In the genomic region with DNA sequence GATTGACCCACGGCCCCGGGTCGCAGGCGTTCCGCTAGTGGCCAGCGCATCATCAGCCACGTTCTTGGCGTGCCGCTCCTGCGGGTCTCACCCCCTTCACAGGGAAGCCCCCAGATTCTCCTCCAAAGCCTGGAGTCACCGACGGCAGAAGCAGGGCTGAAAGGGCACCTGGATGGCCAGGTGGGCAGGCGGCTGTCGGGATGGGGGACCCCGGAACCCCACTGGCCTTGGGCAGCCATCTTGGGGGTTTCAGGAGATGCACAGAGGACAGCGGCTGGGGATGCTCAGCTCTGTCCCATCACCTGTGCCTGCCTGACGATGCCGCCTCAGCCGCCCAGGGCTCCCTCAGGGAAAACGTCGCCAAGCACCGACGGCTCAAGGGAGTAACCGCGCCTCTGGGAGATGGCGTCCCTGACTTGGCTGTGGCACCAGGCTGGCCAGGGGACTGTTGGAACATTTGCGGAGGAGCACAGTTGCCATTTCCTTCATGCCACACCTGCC, we compare ENCODE assay signal across 25 cellular contexts.
"Had no signal": no experiment of that assay in that cellular context is flagged by ENCODE, and none has a peak within 500 bp of the region (broad histone marks: within the 10 kb centered on the region; RNA-seq: fewer than 3 reads in every experiment).

No MANE protein-coding gene starts in this region.

- H3K4me3 ChIP-seq: esophagus squamous epithelium, gastrocnemius medialis, lung, prostate gland, sigmoid colon, SJSA1, smooth muscle cell, thoracic aorta, upper lobe of left lung had no signal

- H3K36me3 Mint-ChIP-seq: activated CD4-positive, alpha-beta memory T cell treated with anti-CD3 and anti-CD28 coated beads for 36 hours; activated naive CD4-positive, alpha-beta T cell treated with anti-CD3 and anti-CD28 coated beads, Interleukin-2, amount 50 U/mL, for 72 hours; natural killer cell had no signal

- H3K4me3 Mint-ChIP-seq: activated CD4-positive, alpha-beta memory T cell treated with anti-CD3 and anti-CD28 coated beads for 36 hours; activated T-helper 1 cell treated with anti-CD3 and anti-CD28 coated beads, Interleukin-12 subunit alpha, Interleukin-12 subunit beta, Interleukin-2, Interleukin-4 antibody, amounts not matched to agents 30 ng/mL and 10 ng/mL and 1 ng/mL, durations not matched to agents 14 hours and 24 hours and 36 hours; endodermal cell; natural killer cell had no signal

- H3K27ac Mint-ChIP-seq: activated CD4-positive, alpha-beta memory T cell treated with anti-CD3 and anti-CD28 coated beads for 36 hours; activated naive CD4-positive, alpha-beta T cell treated with anti-CD3 and anti-CD28 coated beads, Interleukin-2, amount 50 U/mL, for 72 hours; activated T-helper 1 cell treated with anti-CD3 and anti-CD28 coated beads, Interleukin-12 subunit alpha, Interleukin-12 subunit beta, Interleukin-2, Interleukin-4 antibody, amounts not matched to agents 30 ng/mL and 10 ng/mL and 1 ng/mL, durations not matched to agents 14 hours and 24 hours and 36 hours; endodermal cell; natural killer cell had no signal

- FAIRE-seq: bronchial epithelial cell, TTC549 had no signal

- ATAC-seq: activated naive CD4-positive, alpha-beta T cell treated with anti-CD3 and anti-CD28 coated beads, Interleukin-2, amount 50 U/mL, for 72 hours; gastrocnemius medialis; natural killer cell had no signal

- H3K9me3 ChIP-seq: esophagus squamous epithelium, gastrocnemius medialis, prostate gland, sigmoid colon, SJSA1, thoracic aorta, upper lobe of left lung had no signal

- H3K27ac ChIP-seq: esophagus squamous epithelium, gastrocnemius medialis, prostate gland, sigmoid colon, SJSA1, thoracic aorta, upper lobe of left lung, WERI-Rb-1 had no signal

- H3K36me3 ChIP-seq: esophagus squamous epithelium, gastrocnemius medialis, prostate gland, sigmoid colon, SJSA1, thoracic aorta, upper lobe of left lung, WERI-Rb-1 had no signal

- DNase-seq: activated CD4-positive, alpha-beta memory T cell treated with anti-CD3 and anti-CD28 coated beads for 36 hours; activated CD4-positive, alpha-beta T cell treated with anti-CD3 and anti-CD28 coated beads for 4 hours; activated gamma-delta T cell; activated T-cell treated with anti-CD3 and anti-CD28 coated beads for 4 hours; cerebellar nuclear complex; cortex of kidney; endodermal cell; esophagus squamous epithelium; gastrocnemius medialis; hypothalamus; natural killer cell; stimulated activated CD4-positive, alpha-beta T cell treated with anti-CD3 and anti-CD28 coated beads, Interleukin-2, amount 100 ng/mL, for 48 hours; stimulated activated naive CD4-positive, alpha-beta T cell; WERI-Rb-1 had no signal

- H3K9me3 Mint-ChIP-seq: activated CD4-positive, alpha-beta memory T cell treated with anti-CD3 and anti-CD28 coated beads for 36 hours; activated naive CD4-positive, alpha-beta T cell treated with anti-CD3 and anti-CD28 coated beads, Interleukin-2, amount 50 U/mL, for 72 hours; activated T-helper 1 cell treated with anti-CD3 and anti-CD28 coated beads, Interleukin-12 subunit alpha, Interleukin-12 subunit beta, Interleukin-2, Interleukin-4 antibody, amounts not matched to agents 30 ng/mL and 10 ng/mL and 1 ng/mL, durations not matched to agents 14 hours and 24 hours and 36 hours; endodermal cell; natural killer cell had no signal

- H3K4me1 ChIP-seq: gastrocnemius medialis, prostate gland, sigmoid colon, SJSA1, upper lobe of left lung had no signal
